ENCODE assay signal across 1 cellular context in the genomic region with DNA sequence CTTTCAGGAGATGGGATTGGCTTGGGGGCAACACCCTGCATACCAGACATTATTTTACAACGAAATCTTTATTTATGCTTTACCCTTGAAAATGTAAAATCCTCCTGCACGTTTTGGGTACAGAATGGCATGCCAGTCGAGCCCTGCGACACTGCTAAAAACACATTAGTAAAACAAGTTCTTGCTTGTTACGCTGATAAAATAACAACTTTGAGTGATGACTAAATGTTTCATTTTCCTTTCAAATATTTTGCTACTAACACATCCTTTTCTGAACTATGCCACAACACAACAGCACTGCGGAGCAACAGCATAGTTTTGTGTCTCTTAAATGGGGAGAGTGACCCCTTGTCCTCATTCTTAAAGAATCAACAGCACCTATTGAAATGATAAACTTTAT.
TF ChIP-seq lines count a peak whose summit lies in the region.

No MANE protein-coding gene starts in this region.

TF ChIP-seq in WTC11, 78 proteins besides CTCF, POLR2A, EP300 and RAD21 (continued from another document):
- no peak for TF ChIP-seq SP1 (CRISPR knock-in tag; conservative IDR thresholded peaks at IDR 0.05)
- TF ChIP-seq, protein P1, sequence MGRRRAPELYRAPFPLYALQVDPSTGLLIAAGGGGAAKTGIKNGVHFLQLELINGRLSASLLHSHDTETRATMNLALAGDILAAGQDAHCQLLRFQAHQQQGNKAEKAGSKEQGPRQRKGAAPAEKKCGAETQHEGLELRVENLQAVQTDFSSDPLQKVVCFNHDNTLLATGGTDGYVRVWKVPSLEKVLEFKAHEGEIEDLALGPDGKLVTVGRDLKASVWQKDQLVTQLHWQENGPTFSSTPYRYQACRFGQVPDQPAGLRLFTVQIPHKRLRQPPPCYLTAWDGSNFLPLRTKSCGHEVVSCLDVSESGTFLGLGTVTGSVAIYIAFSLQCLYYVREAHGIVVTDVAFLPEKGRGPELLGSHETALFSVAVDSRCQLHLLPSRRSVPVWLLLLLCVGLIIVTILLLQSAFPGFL (CRISPR knock-in tag; IDR thresholded peaks at IDR 0.05; ENCODE audit: borderline replicate concordance) = no peak
- TF ChIP-seq ETV6 (CRISPR knock-in tag; IDR thresholded peaks at IDR 0.05) = no peak
- no peak for TF ChIP-seq KAT7 (CRISPR knock-in tag; IDR thresholded peaks at IDR 0.05; ENCODE audit: borderline replicate concordance)
- no peak for TF ChIP-seq TEAD4 (CRISPR knock-in tag; IDR thresholded peaks at IDR 0.05)
- TF ChIP-seq, protein P2, sequence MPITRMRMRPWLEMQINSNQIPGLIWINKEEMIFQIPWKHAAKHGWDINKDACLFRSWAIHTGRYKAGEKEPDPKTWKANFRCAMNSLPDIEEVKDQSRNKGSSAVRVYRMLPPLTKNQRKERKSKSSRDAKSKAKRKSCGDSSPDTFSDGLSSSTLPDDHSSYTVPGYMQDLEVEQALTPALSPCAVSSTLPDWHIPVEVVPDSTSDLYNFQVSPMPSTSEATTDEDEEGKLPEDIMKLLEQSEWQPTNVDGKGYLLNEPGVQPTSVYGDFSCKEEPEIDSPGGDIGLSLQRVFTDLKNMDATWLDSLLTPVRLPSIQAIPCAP (CRISPR knock-in tag; IDR thresholded peaks at IDR 0.05) = no peak
- TF ChIP-seq SOX15 (CRISPR knock-in tag; IDR thresholded peaks at IDR 0.05) = no peak
- TF ChIP-seq ZNF423 (CRISPR knock-in tag; IDR thresholded peaks at IDR 0.05) = no peak
- no peak for TF ChIP-seq ATF1 (CRISPR knock-in tag; IDR thresholded peaks at IDR 0.05)
- no peak for TF ChIP-seq FOXK1 (CRISPR knock-in tag; IDR thresholded peaks at IDR 0.05)
- TF ChIP-seq, protein P3, sequence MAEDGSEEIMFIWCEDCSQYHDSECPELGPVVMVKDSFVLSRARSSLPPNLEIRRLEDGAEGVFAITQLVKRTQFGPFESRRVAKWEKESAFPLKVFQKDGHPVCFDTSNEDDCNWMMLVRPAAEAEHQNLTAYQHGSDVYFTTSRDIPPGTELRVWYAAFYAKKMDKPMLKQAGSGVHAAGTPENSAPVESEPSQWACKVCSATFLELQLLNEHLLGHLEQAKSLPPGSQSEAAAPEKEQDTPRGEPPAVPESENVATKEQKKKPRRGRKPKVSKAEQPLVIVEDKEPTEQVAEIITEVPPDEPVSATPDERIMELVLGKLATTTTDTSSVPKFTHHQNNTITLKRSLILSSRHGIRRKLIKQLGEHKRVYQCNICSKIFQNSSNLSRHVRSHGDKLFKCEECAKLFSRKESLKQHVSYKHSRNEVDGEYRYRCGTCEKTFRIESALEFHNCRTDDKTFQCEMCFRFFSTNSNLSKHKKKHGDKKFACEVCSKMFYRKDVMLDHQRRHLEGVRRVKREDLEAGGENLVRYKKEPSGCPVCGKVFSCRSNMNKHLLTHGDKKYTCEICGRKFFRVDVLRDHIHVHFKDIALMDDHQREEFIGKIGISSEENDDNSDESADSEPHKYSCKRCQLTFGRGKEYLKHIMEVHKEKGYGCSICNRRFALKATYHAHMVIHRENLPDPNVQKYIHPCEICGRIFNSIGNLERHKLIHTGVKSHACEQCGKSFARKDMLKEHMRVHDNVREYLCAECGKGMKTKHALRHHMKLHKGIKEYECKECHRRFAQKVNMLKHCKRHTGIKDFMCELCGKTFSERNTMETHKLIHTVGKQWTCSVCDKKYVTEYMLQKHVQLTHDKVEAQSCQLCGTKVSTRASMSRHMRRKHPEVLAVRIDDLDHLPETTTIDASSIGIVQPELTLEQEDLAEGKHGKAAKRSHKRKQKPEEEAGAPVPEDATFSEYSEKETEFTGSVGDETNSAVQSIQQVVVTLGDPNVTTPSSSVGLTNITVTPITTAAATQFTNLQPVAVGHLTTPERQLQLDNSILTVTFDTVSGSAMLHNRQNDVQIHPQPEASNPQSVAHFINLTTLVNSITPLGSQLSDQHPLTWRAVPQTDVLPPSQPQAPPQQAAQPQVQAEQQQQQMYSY (CRISPR knock-in tag; IDR thresholded peaks at IDR 0.05) = no peak
- no peak for TF ChIP-seq NFATC4 (CRISPR knock-in tag; IDR thresholded peaks at IDR 0.05)
- TF ChIP-seq CREB1 (CRISPR knock-in tag; IDR thresholded peaks at IDR 0.05) = no peak
- no peak for TF ChIP-seq RELA (CRISPR knock-in tag; IDR thresholded peaks at IDR 0.05; ENCODE audit: borderline replicate concordance)
- TF ChIP-seq, protein P4, sequence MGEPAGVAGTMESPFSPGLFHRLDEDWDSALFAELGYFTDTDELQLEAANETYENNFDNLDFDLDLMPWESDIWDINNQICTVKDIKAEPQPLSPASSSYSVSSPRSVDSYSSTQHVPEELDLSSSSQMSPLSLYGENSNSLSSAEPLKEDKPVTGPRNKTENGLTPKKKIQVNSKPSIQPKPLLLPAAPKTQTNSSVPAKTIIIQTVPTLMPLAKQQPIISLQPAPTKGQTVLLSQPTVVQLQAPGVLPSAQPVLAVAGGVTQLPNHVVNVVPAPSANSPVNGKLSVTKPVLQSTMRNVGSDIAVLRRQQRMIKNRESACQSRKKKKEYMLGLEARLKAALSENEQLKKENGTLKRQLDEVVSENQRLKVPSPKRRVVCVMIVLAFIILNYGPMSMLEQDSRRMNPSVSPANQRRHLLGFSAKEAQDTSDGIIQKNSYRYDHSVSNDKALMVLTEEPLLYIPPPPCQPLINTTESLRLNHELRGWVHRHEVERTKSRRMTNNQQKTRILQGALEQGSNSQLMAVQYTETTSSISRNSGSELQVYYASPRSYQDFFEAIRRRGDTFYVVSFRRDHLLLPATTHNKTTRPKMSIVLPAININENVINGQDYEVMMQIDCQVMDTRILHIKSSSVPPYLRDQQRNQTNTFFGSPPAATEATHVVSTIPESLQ (CRISPR knock-in tag; IDR thresholded peaks at IDR 0.05) = no peak
- TF ChIP-seq ZNF396 (CRISPR knock-in tag; IDR thresholded peaks at IDR 0.05; ENCODE audit: borderline replicate concordance) = no peak
